In genomic region chr1:1692324-1692713, GRCh38 we compare ENCODE assay signal across 8 cellular contexts. TPM values are rescaled to one million over a fixed set of nuclear protein-coding genes. Genes with fewer than 3 reads are reported as not detected.
DNase-seq lines count a peak whose midpoint lies in the region; ATAC-seq and TF ChIP-seq lines count a peak whose summit lies in the region.
"Not testable (repeated sequence)": the region's sequence is repeated elsewhere in the genome, so short reads cannot be mapped to it uniquely, and the experiment has no call there.

No MANE protein-coding gene starts in this region.

- H3K4me1 Mint-ChIP-seq in natural killer cell = not testable (repeated sequence)

- H3K36me3 Mint-ChIP-seq in natural killer cell = not testable (repeated sequence)

- H3K27ac Mint-ChIP-seq in natural killer cell = peak overlapping the region; percentile 88 to 91

- intact Hi-C loops in natural killer cell (cut with micrococcal nuclease) = loop anchor here (10.0 kb wide), 1 partner anchor 52 kb away; no protein-coding TSS in a partner anchor

- TF ChIP-seq CTCF in fibroblast of villous mesenchyme (IDR thresholded peaks at IDR 0.05; ENCODE audit: insufficient read depth, low read depth, low read length); natural killer cell (IDR thresholded peaks at IDR 0.05): not testable (repeated sequence)

- peak overlapping the region; percentile 87 for H3K4me3 Mint-ChIP-seq in natural killer cell

- ATAC-seq in HG02588 (IDR thresholded peaks at IDR 0.05; ENCODE audit: unreplicated experiment) (peak; percentile 35), natural killer cell (peak; percentile 42 to 58 (median 47))

- not testable (repeated sequence) for H3K27me3 Mint-ChIP-seq in natural killer cell (ENCODE audit: low read depth in 2 of 2)

- DNase-seq in DMS153 (lab: John Stamatoyannopoulos, UW) (peak; percentile 91), NCI-H1092 (lab: John Stamatoyannopoulos, UW) (peak; percentile 1), SKM-1 treated with dmso at 0.1 percent for 144 hours (lab: John Stamatoyannopoulos, UW; ENCODE audit: unreplicated experiment) (peak; percentile 32), fibroblast of villous mesenchyme (ENCODE audit: low read depth) (peak; percentile 66)
- DNase-seq in activated naive CD4-positive, alpha-beta T cell treated with Interleukin-2 at 50 U/mL for 16 hours = peak; percentile 62
- DNase-seq in natural killer cell = not testable (repeated sequence)
- peak; percentile 75 for DNase-seq in stimulated activated CD8-positive, alpha-beta memory T cell treated with anti-CD3 and anti-CD28 coated beads, Interleukin-4, amount 100 ng/mL, for 24 hours (ENCODE audit: low read depth)

- H3K4me3 ChIP-seq in fibroblast of villous mesenchyme (ENCODE audit: low read depth, low read length) = peak overlapping the region; percentile 60

- not testable (repeated sequence) for H3K9me3 Mint-ChIP-seq in natural killer cell

RNA-seq across cellular contexts. Expression of gene SLC35E2B, which starts 0.3 kb away (rescaled TPM):
- total RNA-seq in fibroblast of villous mesenchyme (31.2 and 32.8 TPM in 2 replicates), natural killer cell (10 to 100 TPM; 57.6 to 79.9 (median 61.8) TPM)

RNA-seq across cellular contexts. Expression of gene CDK11A, which starts 31.8 kb away (rescaled TPM):
- 18.1 and 20.9 TPM in 2 replicates for total RNA-seq in fibroblast of villous mesenchyme
- 100 to 1,000 TPM; 191 to 242 (median 216) TPM for total RNA-seq in natural killer cell

RNA-seq across cellular contexts. Expression of gene CDK11B, which starts 33.5 kb away (rescaled TPM):
- total RNA-seq in fibroblast of villous mesenchyme = 5.2 and 6.0 TPM in 2 replicates
- 10 to 100 TPM; 49.6 to 65.9 (median 50.2) TPM for total RNA-seq in natural killer cell
